27 cellular contexts compared by ENCODE assay signal in the genomic region with DNA sequence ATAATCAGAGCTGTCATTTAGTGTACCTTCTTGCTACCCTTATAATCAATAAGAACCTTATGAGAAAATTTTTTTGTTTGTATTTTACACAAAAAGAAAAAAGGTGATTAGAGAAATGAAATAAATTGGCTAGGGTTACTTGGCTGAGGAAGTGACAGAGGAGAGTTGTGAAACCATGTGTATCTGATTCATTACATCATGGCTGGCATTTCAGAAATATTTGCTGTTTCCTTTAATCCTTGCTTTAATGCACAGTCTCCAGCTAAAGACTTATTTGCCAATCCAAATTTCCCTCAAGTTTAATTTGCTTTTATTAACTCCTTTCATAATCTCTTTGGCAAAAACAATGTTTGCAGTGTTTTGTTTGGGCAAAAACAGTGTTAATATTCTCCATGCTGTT.
"Had no signal": no experiment of that assay in that cellular context is flagged by ENCODE, and none has a peak within 500 bp of the region (broad histone marks: within the 10 kb centered on the region; RNA-seq: fewer than 3 reads in every experiment).

No MANE protein-coding gene starts in this region.

- H3K27me3 Mint-ChIP-seq: activated B cell treated with CpG ODN at 0.5 μM for 24 hours had no signal

- H3K4me3 ChIP-seq: cardiac muscle cell, colonic mucosa, gastrocnemius medialis, pancreas, prostate gland, right atrium auricular region, testis, transverse colon had no signal

- H3K27me3 ChIP-seq: cardiac muscle cell, colonic mucosa, gastrocnemius medialis, pancreas, right atrium auricular region, testis, transverse colon had no signal

- ATAC-seq: activated CD8-positive, alpha-beta T cell treated with anti-CD3 and anti-CD28 coated beads for 36 hours; activated naive CD4-positive, alpha-beta T cell treated with anti-CD3 and anti-CD28 coated beads, Interleukin-2, amount 50 U/mL, for 72 hours; gastrocnemius medialis; left colon; naive thymus-derived CD8-positive, alpha-beta T cell; pancreas had no signal

- H3K4me1 ChIP-seq: colonic mucosa, gastrocnemius medialis, pancreas, prostate gland, right atrium auricular region, testis, transverse colon had no signal

- H3K27ac Mint-ChIP-seq: activated B cell treated with CpG ODN at 0.5 μM for 24 hours; activated CD8-positive, alpha-beta T cell treated with anti-CD3 and anti-CD28 coated beads for 36 hours; activated naive CD4-positive, alpha-beta T cell treated with anti-CD3 and anti-CD28 coated beads, Interleukin-2, amount 50 U/mL, for 72 hours; activated T-helper 2 cell treated with anti-CD3 and anti-CD28 coated beads, Interferon-gamma antibody, Interleukin-2, Interleukin-4, amounts not matched to agents 10 μg/mL and 5 μg/mL and 100 μg/mL, durations not matched to agents 14 hours and 24 hours and 36 hours; memory B cell; naive thymus-derived CD8-positive, alpha-beta T cell; T-helper 2 cell treated with Interferon-gamma antibody and Interleukin-4, amounts not matched to agents 5 μg/mL and 100 μg/mL, for 36 hours had no signal

- H3K9me3 Mint-ChIP-seq: activated B cell treated with CpG ODN at 0.5 μM for 24 hours; activated CD8-positive, alpha-beta T cell treated with anti-CD3 and anti-CD28 coated beads for 36 hours; activated T-helper 2 cell treated with anti-CD3 and anti-CD28 coated beads, Interferon-gamma antibody, Interleukin-2, Interleukin-4, amounts not matched to agents 10 μg/mL and 5 μg/mL and 100 μg/mL, durations not matched to agents 14 hours and 24 hours and 36 hours; naive thymus-derived CD8-positive, alpha-beta T cell; neural crest cell had no signal

- H3K4me3 Mint-ChIP-seq: activated B cell treated with CpG ODN at 0.5 μM for 24 hours; activated CD8-positive, alpha-beta T cell treated with anti-CD3 and anti-CD28 coated beads for 36 hours; memory B cell; naive thymus-derived CD8-positive, alpha-beta T cell; neural crest cell; T-helper 2 cell treated with Interferon-gamma antibody and Interleukin-4, amounts not matched to agents 5 μg/mL and 100 μg/mL, for 36 hours had no signal

- H3K36me3 ChIP-seq: cardiac muscle cell, colonic mucosa, gastrocnemius medialis, pancreas, prostate gland, right atrium auricular region, transverse colon had no signal

- H3K27ac ChIP-seq: cardiac muscle cell, colonic mucosa, gastrocnemius medialis, pancreas, prostate gland, right atrium auricular region, testis, transverse colon had no signal

- DNase-seq: activated B cell treated with CpG ODN at 0.5 μM for 24 hours; activated CD4-positive, alpha-beta T cell treated with anti-CD3 and anti-CD28 coated beads, Interleukin-2, amount 50 U/mL, for 1 hour; activated CD8-positive, alpha-beta T cell treated with anti-CD3 and anti-CD28 coated beads for 36 hours; activated T-cell treated with anti-CD3 and anti-CD28 coated beads, Interleukin-2, amount 50 U/mL, for 48 hours; anterior cingulate cortex; cerebellar nuclear complex; colonic mucosa; effector CD8-positive, alpha-beta T cell; gastrocnemius medialis; glutamatergic neuron; left colon; midbrain; naive thymus-derived CD8-positive, alpha-beta T cell; nucleus accumbens; pancreas; stimulated activated CD4-positive, alpha-beta T cell treated with anti-CD3 and anti-CD28 coated beads, Interleukin-2, amount 100 ng/mL, for 48 hours; stimulated activated naive CD4-positive, alpha-beta T cell treated with Interleukin-2 at 50 U/mL for 16 hours; testis; transverse colon had no signal

- H3K36me3 Mint-ChIP-seq: activated naive CD4-positive, alpha-beta T cell treated with anti-CD3 and anti-CD28 coated beads, Interleukin-2, amount 50 U/mL, for 72 hours; memory B cell; naive thymus-derived CD8-positive, alpha-beta T cell had no signal

- H3K9me3 ChIP-seq: colonic mucosa, gastrocnemius medialis, pancreas, prostate gland, right atrium auricular region, testis, transverse colon had no signal

- H3K4me1 Mint-ChIP-seq: activated B cell treated with CpG ODN at 0.5 μM for 24 hours; memory B cell; naive thymus-derived CD8-positive, alpha-beta T cell; neural crest cell had no signal
